24 cellular contexts compared by ENCODE assay signal in the genomic region with DNA sequence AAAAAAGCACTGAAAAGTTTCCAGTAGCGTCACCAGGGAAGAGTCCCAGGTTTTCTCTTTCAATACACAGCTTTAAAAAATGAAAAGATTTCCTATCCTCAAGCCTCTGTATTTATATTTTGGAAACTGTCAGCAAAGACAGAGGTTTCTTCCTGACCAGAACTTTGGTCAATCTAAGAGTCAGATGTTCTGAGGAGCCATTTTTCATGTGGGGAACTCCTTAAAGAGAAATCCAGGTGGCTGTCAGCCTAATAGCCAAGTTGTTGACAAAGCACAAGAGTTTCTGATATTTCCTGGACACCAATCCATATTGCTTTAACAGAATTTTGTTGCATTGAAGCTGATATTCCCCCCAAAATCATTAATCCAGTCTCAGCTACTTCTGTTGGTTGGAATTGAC.
DNase-seq lines count a peak whose midpoint lies in the region; ATAC-seq and TF ChIP-seq lines count a peak whose summit lies in the region.
"Had no signal": no experiment of that assay in that cellular context is flagged by ENCODE, and none has a peak within 500 bp of the region (broad histone marks: within the 10 kb centered on the region; RNA-seq: fewer than 3 reads in every experiment).

No MANE protein-coding gene starts in this region.

- H3K27ac ChIP-seq in heart right ventricle, result peak overlapping the region in 4 of 10 donors; percentile 7 to 53 (median 29)
- H3K27ac ChIP-seq in right atrium auricular region, result no peak overlapping the region
- H3K27ac ChIP-seq: BLaER1 had no signal

- H3K4me1 ChIP-seq in heart right ventricle (peaks cover 7 to 33% (median 16%) of the 10 kb centered on the region in 9 donors), right atrium auricular region (peaks cover 0 to 15% of the 10 kb centered on the region in 2 donors)
- H3K4me1 ChIP-seq: BE2C, BLaER1 had no signal

- H3K9me3 ChIP-seq in heart right ventricle (no peaks in the 10 kb centered on the region), right atrium auricular region (no peaks in the 10 kb centered on the region)
- H3K9me3 ChIP-seq: BE2C, BLaER1 had no signal

- H3K36me3 ChIP-seq in heart right ventricle, result no peaks in the 10 kb centered on the region
- no peaks in the 10 kb centered on the region for H3K36me3 ChIP-seq in right atrium auricular region
- H3K36me3 ChIP-seq: BE2C, BLaER1 had no signal

- H3K4me3 ChIP-seq in heart right ventricle (no peak overlapping the region), right atrium auricular region (no peak overlapping the region)
- H3K4me3 ChIP-seq: BLaER1, GM12878 had no signal

- peaks cover 39% of the 10 kb centered on the region for H3K4me1 Mint-ChIP-seq in nephron
- H3K4me1 Mint-ChIP-seq: CD4-positive, alpha-beta memory T cell; CD4-positive, CD25-positive, alpha-beta regulatory T cell; CD8-positive, alpha-beta memory T cell had no signal

- no peak for TF ChIP-seq CTCF in heart right ventricle (IDR thresholded peaks at IDR 0.05)
- no peak for TF ChIP-seq CTCF in right atrium auricular region (IDR thresholded peaks at IDR 0.05)
- TF ChIP-seq CTCF in nephron (IDR thresholded peaks at IDR 0.05; ENCODE audit: unreplicated experiment in 3 of 3), result no peak

- WGBS in heart right ventricle, 2 donors, result 44 to 47% methylated on average over 1 of the region's 1 CpG

- H3K27me3 Mint-ChIP-seq in nephron (ENCODE audit: low read depth), result no peaks in the 10 kb centered on the region
- H3K27me3 Mint-ChIP-seq: CD4-positive, CD25-positive, alpha-beta regulatory T cell; CD8-positive, alpha-beta memory T cell had no signal

- intact Hi-C loops in heart right ventricle (cut with DNase I) (loop anchor here in 7 of 10 donors (2.0 to 10.0 kb wide), 6 partner anchors 139 to 789 kb away; no protein-coding TSS in a partner anchor), cardiac septum (cut with DNase I) (loop anchor here (5.0 kb wide), 1 partner anchor 481 kb away; no protein-coding TSS in a partner anchor), left ventricle myocardium superior (cut with micrococcal nuclease) (no loop called here)

- H3K27ac Mint-ChIP-seq in nephron, result peak overlapping the region in 2 of 3 experiments; percentile 81 to 84
- H3K27ac Mint-ChIP-seq: CD4-positive, alpha-beta memory T cell; CD4-positive, CD25-positive, alpha-beta regulatory T cell; CD8-positive, alpha-beta memory T cell had no signal

- ATAC-seq in heart right ventricle, result peak in 6 of 8 donors; percentile 38 to 77 (median 58)
- ATAC-seq in left ventricle myocardium superior, result peak; percentile 54
- ATAC-seq: GM12878 had no signal

- DNase-seq in heart right ventricle, result no peak
- DNase-seq in cardiac septum (ENCODE audit: low spot score), result no peak
- no peak for DNase-seq in left ventricle myocardium superior
- DNase-seq in right atrium auricular region (ENCODE audit: low spot score), result no peak
- no peak for DNase-seq in medulla oblongata (ENCODE audit: extremely low spot score)
- DNase-seq: 8988T; ACHN; BE2C; C1 segment of cervical spinal cord; CD4-positive, alpha-beta memory T cell; CD4-positive, CD25-positive, alpha-beta regulatory T cell; CD8-positive, alpha-beta memory T cell; COR-L47; DMS 273 treated with DMSO at 0.1 percent for 48 hours; DMS153; DMS53; DMS79; DND-41; EL; GDM1 had no signal

- H3K36me3 Mint-ChIP-seq in nephron (ENCODE audit: low read depth), result no peaks in the 10 kb centered on the region
- H3K36me3 Mint-ChIP-seq: CD14-positive monocyte; CD4-positive, alpha-beta memory T cell; CD4-positive, CD25-positive, alpha-beta regulatory T cell; CD8-positive, alpha-beta memory T cell had no signal

- H3K9me3 Mint-ChIP-seq in nephron, result peaks cover 5% of the 10 kb centered on the region
- H3K9me3 Mint-ChIP-seq: CD14-positive monocyte had no signal

- H3K27me3 ChIP-seq in heart right ventricle (no peaks in the 10 kb centered on the region), right atrium auricular region (no peaks in the 10 kb centered on the region)
- H3K27me3 ChIP-seq: BE2C, BLaER1 had no signal

- H3K4me3 Mint-ChIP-seq in nephron, result peak overlapping the region in 1 of 3 experiments; percentile 12
- H3K4me3 Mint-ChIP-seq: CD14-positive monocyte; CD4-positive, alpha-beta memory T cell; CD4-positive, CD25-positive, alpha-beta regulatory T cell; CD8-positive, alpha-beta memory T cell had no signal
